ENCODE assay signal across 27 cellular contexts in the genomic region with DNA sequence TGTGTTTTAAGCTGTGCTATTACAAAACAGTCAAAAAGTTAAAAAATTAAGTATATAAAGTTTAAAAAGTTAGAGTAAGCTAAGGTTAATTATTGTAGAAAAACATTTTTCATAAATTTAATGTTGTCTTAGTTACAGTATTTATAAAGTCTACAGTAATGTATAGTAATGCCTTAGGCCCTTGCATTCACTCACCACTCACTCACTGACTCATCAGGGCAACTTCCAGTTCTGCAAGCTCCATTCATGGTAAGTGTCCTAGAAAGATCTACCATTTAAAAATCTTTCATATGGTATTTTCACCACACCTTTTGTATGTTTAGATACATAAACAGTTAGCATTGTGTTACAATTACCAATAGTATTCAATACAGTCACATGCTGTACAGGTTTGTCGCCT. TPM values are rescaled to one million over a fixed set of nuclear protein-coding genes. Genes with fewer than 3 reads are reported as not detected.
"Had no signal": no experiment of that assay in that cellular context is flagged by ENCODE, and none has a peak within 500 bp of the region (broad histone marks: within the 10 kb centered on the region; RNA-seq: fewer than 3 reads in every experiment).

No MANE protein-coding gene starts in this region.

- H3K4me1 ChIP-seq: psoas muscle, stomach had no signal

- H3K4me3 Mint-ChIP-seq: naive thymus-derived CD8-positive, alpha-beta T cell; stimulated activated naive B cell treated with anti-CD40 and anti-IgM and Interleukin-4, amounts not matched to agents 10 μg/mL and 1 μg/mL and 100 μg/mL, for 72 hours had no signal

- H3K4me1 Mint-ChIP-seq: naive thymus-derived CD8-positive, alpha-beta T cell had no signal

- H3K27ac Mint-ChIP-seq: naive thymus-derived CD8-positive, alpha-beta T cell; stimulated activated naive B cell treated with anti-CD40 and anti-IgM and Interleukin-4, amounts not matched to agents 10 μg/mL and 1 μg/mL and 100 μg/mL, for 72 hours had no signal

- H3K36me3 Mint-ChIP-seq: naive thymus-derived CD8-positive, alpha-beta T cell; stimulated activated naive B cell treated with anti-CD40 and anti-IgM and Interleukin-4, amounts not matched to agents 10 μg/mL and 1 μg/mL and 100 μg/mL, for 72 hours had no signal

- ATAC-seq: naive thymus-derived CD8-positive, alpha-beta T cell; psoas muscle; sciatic nerve; stimulated activated naive B cell treated with anti-CD40 and anti-IgM and Interleukin-4, amounts not matched to agents 10 μg/mL and 1 μg/mL and 100 μg/mL, for 72 hours had no signal

- H3K36me3 ChIP-seq: esophagus squamous epithelium, neutrophil, stomach, thoracic aorta, transverse colon had no signal

- H3K4me3 ChIP-seq: coronary artery, esophagus squamous epithelium, hepatocyte, psoas muscle, stomach, thoracic aorta, transverse colon had no signal

- H3K4me2 ChIP-seq: hepatocyte had no signal

- H2AFZ ChIP-seq: hepatocyte had no signal

- H3K79me2 ChIP-seq: hepatocyte had no signal

- H3K9me3 Mint-ChIP-seq: naive thymus-derived CD8-positive, alpha-beta T cell; stimulated activated naive B cell treated with anti-CD40 and anti-IgM and Interleukin-4, amounts not matched to agents 10 μg/mL and 1 μg/mL and 100 μg/mL, for 72 hours had no signal

- DNase-seq: effector CD8-positive, alpha-beta T cell; esophagus squamous epithelium; head of caudate nucleus; kidney glomerular epithelial cell; naive thymus-derived CD8-positive, alpha-beta T cell; psoas muscle; stimulated activated CD4-positive, alpha-beta T cell treated with anti-CD3 and anti-CD28 coated beads, Interleukin-2, amount 100 ng/mL, for 24 hours; stimulated activated CD4-positive, alpha-beta T cell treated with anti-CD3 and anti-CD28 coated beads, Interleukin-4, amount 100 ng/mL, for 4 hours; stimulated activated naive B cell treated with anti-CD40 and anti-IgM and Interleukin-4, amounts not matched to agents 10 μg/mL and 1 μg/mL and 100 μg/mL, for 72 hours; stomach; substantia nigra; transverse colon had no signal

- H3K27ac ChIP-seq: coronary artery, esophagus squamous epithelium, hepatocyte, neutrophil, psoas muscle, stomach, thoracic aorta, transverse colon had no signal

- H3K9me3 ChIP-seq: esophagus squamous epithelium, neutrophil, psoas muscle, stomach, thoracic aorta, transverse colon had no signal

RNA-seq across cellular contexts. Expression of gene HLA-DRA, which starts 15.1 kb away (rescaled TPM):
- total RNA-seq: chondrocyte, lung microvascular endothelial cell had no signal
- polyA plus RNA-seq: neural cell had no signal

RNA-seq across cellular contexts. Expression of gene BTNL2, which starts 17.6 kb away (rescaled TPM):
- total RNA-seq: chondrocyte; dermis microvascular lymphatic vessel endothelial cell; esophagus squamous epithelium; hepatocyte; liver; lung microvascular endothelial cell; mesenteric fat pad; mononuclear cell; naive thymus-derived CD8-positive, alpha-beta T cell; osteoblast; psoas muscle; sciatic nerve; skeletal muscle tissue; stomach; thoracic aorta; transverse colon; ureter had no signal
- polyA plus RNA-seq: liver; naive thymus-derived CD8-positive, alpha-beta T cell; neural cell; psoas muscle; stomach had no signal

RNA-seq across cellular contexts. Expression of gene TSBP1, which starts 52.9 kb away (rescaled TPM):
- total RNA-seq: chondrocyte; dermis microvascular lymphatic vessel endothelial cell; esophagus squamous epithelium; hepatocyte; liver; lung microvascular endothelial cell; mesenteric fat pad; mononuclear cell; naive thymus-derived CD8-positive, alpha-beta T cell; osteoblast; psoas muscle; sciatic nerve; skeletal muscle tissue; stomach; thoracic aorta; transverse colon; ureter had no signal
- polyA plus RNA-seq: hepatocyte; liver; naive thymus-derived CD8-positive, alpha-beta T cell; neural cell; psoas muscle; stomach had no signal
